In genomic region chr7:44080686-44081265, GRCh38 we compare ENCODE assay signal across 7 cellular contexts. TPM values are rescaled to one million over a fixed set of nuclear protein-coding genes. Genes with fewer than 3 reads are reported as not detected.
DNase-seq lines count a peak whose midpoint lies in the region; ATAC-seq and TF ChIP-seq lines count a peak whose summit lies in the region.

No MANE protein-coding gene starts in this region.

- H3K27ac Mint-ChIP-seq in T-helper 17 cell (peak overlapping the region; percentile 98), glutamatergic neuron (ENCODE audit: unreplicated experiment) (peak overlapping the region; percentile 48)
- H3K27ac Mint-ChIP-seq in stimulated activated naive B cell treated with anti-CD40 and anti-IgM and Interleukin-4, amounts not matched to agents 10 μg/mL and 1 μg/mL and 100 μg/mL, for 72 hours = peak overlapping the region; percentile 97

- in situ Hi-C loops in HAP-1 (cut with MboI; ENCODE audit: low sequenced_read_pairs) = no loop called here

- H3K27me3 Mint-ChIP-seq in T-helper 17 cell (no peaks in the 10 kb centered on the region), glutamatergic neuron (ENCODE audit: unreplicated experiment) (peaks cover 3% of the 10 kb centered on the region)
- H3K27me3 Mint-ChIP-seq in stimulated activated naive B cell treated with anti-CD40 and anti-IgM and Interleukin-4, amounts not matched to agents 10 μg/mL and 1 μg/mL and 100 μg/mL, for 72 hours = no peaks in the 10 kb centered on the region

- H3K9me3 ChIP-seq in HAP-1 = no peaks in the 10 kb centered on the region
- no peaks in the 10 kb centered on the region for H3K9me3 ChIP-seq in T-helper 17 cell (ENCODE audit: control insufficient read depth, low read length, poor library complexity, severe bottlenecking)

- peaks cover 9% of the 10 kb centered on the region for H3K9me3 Mint-ChIP-seq in glutamatergic neuron (ENCODE audit: unreplicated experiment)
- H3K9me3 Mint-ChIP-seq in stimulated activated naive B cell treated with anti-CD40 and anti-IgM and Interleukin-4, amounts not matched to agents 10 μg/mL and 1 μg/mL and 100 μg/mL, for 72 hours = no peaks in the 10 kb centered on the region

- H3K36me3 ChIP-seq in HAP-1 (replicated peaks) = peaks cover 48% of the 10 kb centered on the region

- peaks cover 8% of the 10 kb centered on the region for H3K4me1 ChIP-seq in HAP-1

- H3K36me3 Mint-ChIP-seq in T-helper 17 cell (ENCODE audit: low read depth) (peaks cover 6% of the 10 kb centered on the region), glutamatergic neuron (ENCODE audit: unreplicated experiment) (peaks cover 6% of the 10 kb centered on the region)
- H3K36me3 Mint-ChIP-seq in stimulated activated naive B cell treated with anti-CD40 and anti-IgM and Interleukin-4, amounts not matched to agents 10 μg/mL and 1 μg/mL and 100 μg/mL, for 72 hours = peaks cover 30 to 40% of the 10 kb centered on the region in 2 donors

- H3K27me3 ChIP-seq in HAP-1 (ENCODE audit: low read depth) = no peaks in the 10 kb centered on the region

- H3K4me3 Mint-ChIP-seq in T-helper 17 cell (peak overlapping the region; percentile 89), glutamatergic neuron (ENCODE audit: unreplicated experiment) (peak overlapping the region; percentile 88)
- H3K4me3 Mint-ChIP-seq in stimulated activated naive B cell treated with anti-CD40 and anti-IgM and Interleukin-4, amounts not matched to agents 10 μg/mL and 1 μg/mL and 100 μg/mL, for 72 hours = peak overlapping the region; percentile 86 to 90

- peak overlapping the region; percentile 83; the same call in 1 of the 2 replicates for H3K4me3 ChIP-seq in HAP-1

- DNase-seq in HAP-1 (ENCODE audit: low spot score in 2 of 2) = no peak
- DNase-seq in T-helper 17 cell = peak in 1 of 3 donors; percentile 2
- no peak for DNase-seq in glutamatergic neuron
- DNase-seq in stimulated activated naive B cell treated with anti-CD40 and anti-IgM and Interleukin-4, amounts not matched to agents 10 μg/mL and 1 μg/mL and 100 μg/mL, for 72 hours = no peak
- no peak for DNase-seq in superior temporal gyrus (ENCODE audit: extremely low spot score)
- no peak for DNase-seq in GM20000 (ENCODE audit: low spot score)
- DNase-seq in stimulated activated naive CD4-positive, alpha-beta T cell treated with Interleukin-2 at 50 U/mL for 16 hours (lab: John Stamatoyannopoulos, UW) = no peak

- TF ChIP-seq CTCF in glutamatergic neuron (IDR thresholded peaks at IDR 0.05; ENCODE audit: partially characterized antibody, unreplicated experiment) (no peak), GM20000 (IDR thresholded peaks at IDR 0.05; ENCODE audit: extremely low read depth, missing control alignments) (no peak)

- H3K4me1 Mint-ChIP-seq in T-helper 17 cell (peaks cover 13% of the 10 kb centered on the region), glutamatergic neuron (ENCODE audit: low read depth, unreplicated experiment) (peaks cover 5% of the 10 kb centered on the region)
- peaks cover 37 to 65% of the 10 kb centered on the region in 2 donors for H3K4me1 Mint-ChIP-seq in stimulated activated naive B cell treated with anti-CD40 and anti-IgM and Interleukin-4, amounts not matched to agents 10 μg/mL and 1 μg/mL and 100 μg/mL, for 72 hours

- no peak for ATAC-seq in T-helper 17 cell
- ATAC-seq in stimulated activated naive B cell treated with anti-CD40 and anti-IgM and Interleukin-4, amounts not matched to agents 10 μg/mL and 1 μg/mL and 100 μg/mL, for 72 hours (replicated peaks) = no peak

RNA-seq across cellular contexts. Expression of gene POLM, which starts 1.6 kb away (rescaled TPM):
- 10 to 100 TPM; 27.2 to 29.7 TPM for total RNA-seq in T-helper 17 cell
- total RNA-seq in glutamatergic neuron (ENCODE audit: unreplicated experiment) = 28.8 TPM

RNA-seq across cellular contexts. Expression of gene PGAM2, which starts 15.4 kb away (rescaled TPM):
- under 1 TPM in 1 of 2 donors, not detected in 1; 0.92 TPM for total RNA-seq in T-helper 17 cell
- total RNA-seq in glutamatergic neuron (ENCODE audit: unreplicated experiment) = 13.3 TPM

RNA-seq across cellular contexts. Expression of gene AEBP1, which starts 23.4 kb away (rescaled TPM):
- total RNA-seq in T-helper 17 cell = 1 to 10 TPM; 1.1 to 4.2 TPM
- total RNA-seq in glutamatergic neuron (ENCODE audit: unreplicated experiment) = 35.4 TPM

RNA-seq across cellular contexts. Expression of gene DBNL, which starts 36.3 kb away (rescaled TPM):
- total RNA-seq in T-helper 17 cell (100 to 1,000 TPM in 1 of 2 donors, 10 to 100 TPM in 1; 91.1 to 104 TPM), glutamatergic neuron (ENCODE audit: unreplicated experiment) (154 TPM)

RNA-seq across cellular contexts. Expression of gene POLD2, which starts 42.6 kb away (rescaled TPM):
- total RNA-seq in T-helper 17 cell (10 to 100 TPM; 46.3 to 53.3 TPM), glutamatergic neuron (ENCODE audit: unreplicated experiment) (71.2 TPM)

Comparison
In these comparisons a context has a peak if more than half of its experiments do, and no peak if none do; other contexts are left out.
1. H3K27ac Mint-ChIP-seq: peak in every context shown above with its lines; median percentile 98 in T-helper 17 cell; 97 in stimulated activated naive B cell treated with anti-CD40 and anti-IgM and Interleukin-4, amounts not matched to agents 10 μg/mL and 1 μg/mL and 100 μg/mL, for 72 hours; 48 in glutamatergic neuron.